In genomic region chr5:43540746-43541145, GRCh38 we compare ENCODE assay signal across 32 cellular contexts.
"Had no signal": no experiment of that assay in that cellular context is flagged by ENCODE, and none has a peak within 500 bp of the region (broad histone marks: within the 10 kb centered on the region; RNA-seq: fewer than 3 reads in every experiment).

No MANE protein-coding gene starts in this region.

- H3K4me3 Mint-ChIP-seq: activated CD4-positive, alpha-beta memory T cell treated with anti-CD3 and anti-CD28 coated beads for 36 hours; activated CD4-positive, alpha-beta T cell treated with anti-CD3 and anti-CD28 coated beads for 36 hours; activated CD4-positive, alpha-beta T cell treated with anti-CD3 and anti-CD28 coated beads, Interleukin-2, amount 10 ng/mL, durations not matched to agents 24 days and 14 days; activated CD8-positive, alpha-beta memory T cell treated with anti-CD3 and anti-CD28 coated beads, Interleukin-2, amount 10 ng/mL, durations not matched to agents 7 days and 5 days; activated CD8-positive, alpha-beta T cell treated with anti-CD3 and anti-CD28 coated beads, Interleukin-2, amount 10 ng/mL, durations not matched to agents 7 days and 5 days; activated naive CD4-positive, alpha-beta T cell treated with anti-CD3 and anti-CD28 coated beads for 36 hours; activated naive CD4-positive, alpha-beta T cell treated with anti-CD3 and anti-CD28 coated beads, Interleukin-2, amount 50 U/mL, for 24 hours; activated T-helper 1 cell treated with anti-CD3 and anti-CD28 coated beads, Interleukin-12 subunit alpha, Interleukin-12 subunit beta, Interleukin-2, Interleukin-4 antibody, amounts not matched to agents 30 ng/mL and 10 ng/mL and 1 ng/mL, durations not matched to agents 14 hours and 24 hours and 36 hours; central memory CD8-positive, alpha-beta T cell; dendritic cell treated with granulocyte-macrophage colony-stimulating factor and Interleukin-4, amounts not matched to agents 40 ng/mL and 50 ng/mL, for 4 days; endodermal cell had no signal

- H3K4me1 Mint-ChIP-seq: endodermal cell had no signal

- ATAC-seq: activated CD4-positive, alpha-beta T cell treated with anti-CD3 and anti-CD28 coated beads for 36 hours; activated CD8-positive, alpha-beta memory T cell treated with anti-CD3 and anti-CD28 coated beads, Interleukin-2, amount 10 ng/mL, durations not matched to agents 7 days and 5 days; activated CD8-positive, alpha-beta T cell treated with anti-CD3 and anti-CD28 coated beads, Interleukin-2, amount 10 ng/mL, durations not matched to agents 7 days and 5 days; esophagus mucosa; gastrocnemius medialis; heart left ventricle had no signal

- H3K9me3 ChIP-seq: gastrocnemius medialis, heart left ventricle had no signal

- H3K4me3 ChIP-seq: coronary artery, dorsolateral prefrontal cortex, gastrocnemius medialis, heart left ventricle had no signal

- H3K27ac ChIP-seq: brain microvascular endothelial cell, coronary artery, dorsolateral prefrontal cortex, gastrocnemius medialis, heart left ventricle had no signal

- H3K9me3 Mint-ChIP-seq: activated CD4-positive, alpha-beta memory T cell treated with anti-CD3 and anti-CD28 coated beads for 36 hours; activated CD4-positive, alpha-beta T cell treated with anti-CD3 and anti-CD28 coated beads, Interleukin-2, amount 10 ng/mL, durations not matched to agents 24 days and 14 days; activated naive CD4-positive, alpha-beta T cell treated with anti-CD3 and anti-CD28 coated beads for 36 hours; activated naive CD4-positive, alpha-beta T cell treated with anti-CD3 and anti-CD28 coated beads, Interleukin-2, amount 50 U/mL, for 24 hours; activated T-helper 1 cell treated with anti-CD3 and anti-CD28 coated beads, Interleukin-12 subunit alpha, Interleukin-12 subunit beta, Interleukin-2, Interleukin-4 antibody, amounts not matched to agents 30 ng/mL and 10 ng/mL and 1 ng/mL, durations not matched to agents 14 hours and 24 hours and 36 hours; activated T-helper 2 cell treated with anti-CD3 and anti-CD28 coated beads, Interferon-gamma antibody, Interleukin-2, Interleukin-4, amounts not matched to agents 10 μg/mL and 5 μg/mL and 100 μg/mL, durations not matched to agents 14 hours and 24 hours and 36 hours; central memory CD8-positive, alpha-beta T cell; dendritic cell treated with granulocyte-macrophage colony-stimulating factor and Interleukin-4, amounts not matched to agents 40 ng/mL and 50 ng/mL, for 4 days; endodermal cell had no signal

- H3K27ac Mint-ChIP-seq: activated CD4-positive, alpha-beta memory T cell treated with anti-CD3 and anti-CD28 coated beads for 36 hours; activated CD4-positive, alpha-beta T cell treated with anti-CD3 and anti-CD28 coated beads for 36 hours; activated CD4-positive, alpha-beta T cell treated with anti-CD3 and anti-CD28 coated beads, Interleukin-2, amount 10 ng/mL, durations not matched to agents 24 days and 14 days; activated CD8-positive, alpha-beta memory T cell treated with anti-CD3 and anti-CD28 coated beads, Interleukin-2, amount 10 ng/mL, durations not matched to agents 7 days and 5 days; activated CD8-positive, alpha-beta T cell treated with anti-CD3 and anti-CD28 coated beads, Interleukin-2, amount 10 ng/mL, durations not matched to agents 7 days and 5 days; activated naive CD4-positive, alpha-beta T cell treated with anti-CD3 and anti-CD28 coated beads for 36 hours; activated naive CD4-positive, alpha-beta T cell treated with anti-CD3 and anti-CD28 coated beads, Interleukin-2, amount 50 U/mL, for 24 hours; activated T-helper 1 cell treated with anti-CD3 and anti-CD28 coated beads, Interleukin-12 subunit alpha, Interleukin-12 subunit beta, Interleukin-2, Interleukin-4 antibody, amounts not matched to agents 30 ng/mL and 10 ng/mL and 1 ng/mL, durations not matched to agents 14 hours and 24 hours and 36 hours; activated T-helper 2 cell treated with anti-CD3 and anti-CD28 coated beads, Interferon-gamma antibody, Interleukin-2, Interleukin-4, amounts not matched to agents 10 μg/mL and 5 μg/mL and 100 μg/mL, durations not matched to agents 14 hours and 24 hours and 36 hours; dendritic cell treated with granulocyte-macrophage colony-stimulating factor and Interleukin-4, amounts not matched to agents 40 ng/mL and 50 ng/mL, for 4 days; endodermal cell had no signal

- DNase-seq: activated CD4-positive, alpha-beta memory T cell treated with anti-CD3 and anti-CD28 coated beads for 36 hours; activated CD4-positive, alpha-beta T cell treated with anti-CD3 and anti-CD28 coated beads for 36 hours; activated CD4-positive, alpha-beta T cell treated with anti-CD3 and anti-CD28 coated beads, Interleukin-2, amount 10 ng/mL, durations not matched to agents 24 days and 14 days; activated CD4-positive, CD25-positive, alpha-beta regulatory T cell; activated CD4-positive, CD25-positive, alpha-beta regulatory T cell treated with anti-CD3 and anti-CD28 coated beads, Interleukin-2, amount 50 U/mL, for 72 hours; activated CD8-positive, alpha-beta memory T cell treated with anti-CD3 and anti-CD28 coated beads, Interleukin-2, amount 10 ng/mL, durations not matched to agents 7 days and 5 days; activated CD8-positive, alpha-beta memory T cell treated with anti-CD3 and anti-CD28 coated beads, Interleukin-2, amount 50 U/mL, for 4 hours; activated CD8-positive, alpha-beta T cell treated with anti-CD3 and anti-CD28 coated beads, Interleukin-2, amount 10 ng/mL, durations not matched to agents 7 days and 5 days; activated effector memory CD4-positive, alpha-beta T cell treated with anti-CD3 and anti-CD28 coated beads, Interleukin-2, amount 50 U/mL, for 16 hours; activated naive CD4-positive, alpha-beta T cell treated with anti-CD3 and anti-CD28 coated beads for 36 hours; activated T-cell treated with anti-CD3 and anti-CD28 coated beads, Interleukin-2, amount 50 U/mL, for 1 hour; activated T-cell treated with anti-CD3 and anti-CD28 coated beads, Interleukin-2, amount 50 U/mL, for 48 hours; amniotic stem cell; anterior cingulate cortex; brain microvascular endothelial cell; dorsolateral prefrontal cortex; effector memory CD4-positive, alpha-beta T cell; endodermal cell; foreskin fibroblast; gastrocnemius medialis; glutamatergic neuron; heart left ventricle; T-helper 2 cell had no signal

- H3K27me3 Mint-ChIP-seq: activated CD4-positive, alpha-beta memory T cell treated with anti-CD3 and anti-CD28 coated beads for 36 hours; activated CD4-positive, alpha-beta T cell treated with anti-CD3 and anti-CD28 coated beads for 36 hours; activated CD4-positive, alpha-beta T cell treated with anti-CD3 and anti-CD28 coated beads, Interleukin-2, amount 10 ng/mL, durations not matched to agents 24 days and 14 days; activated CD8-positive, alpha-beta memory T cell treated with anti-CD3 and anti-CD28 coated beads, Interleukin-2, amount 10 ng/mL, durations not matched to agents 7 days and 5 days; activated naive CD4-positive, alpha-beta T cell treated with anti-CD3 and anti-CD28 coated beads, Interleukin-2, amount 50 U/mL, for 24 hours; central memory CD8-positive, alpha-beta T cell; dendritic cell treated with granulocyte-macrophage colony-stimulating factor and Interleukin-4, amounts not matched to agents 40 ng/mL and 50 ng/mL, for 4 days had no signal

- H3K4me1 ChIP-seq: gastrocnemius medialis had no signal

- FAIRE-seq: astrocyte, bronchial epithelial cell had no signal

- H3K27me3 ChIP-seq: brain microvascular endothelial cell, dorsolateral prefrontal cortex, gastrocnemius medialis, heart left ventricle had no signal
